23 cellular contexts compared by ENCODE assay signal in the genomic region with DNA sequence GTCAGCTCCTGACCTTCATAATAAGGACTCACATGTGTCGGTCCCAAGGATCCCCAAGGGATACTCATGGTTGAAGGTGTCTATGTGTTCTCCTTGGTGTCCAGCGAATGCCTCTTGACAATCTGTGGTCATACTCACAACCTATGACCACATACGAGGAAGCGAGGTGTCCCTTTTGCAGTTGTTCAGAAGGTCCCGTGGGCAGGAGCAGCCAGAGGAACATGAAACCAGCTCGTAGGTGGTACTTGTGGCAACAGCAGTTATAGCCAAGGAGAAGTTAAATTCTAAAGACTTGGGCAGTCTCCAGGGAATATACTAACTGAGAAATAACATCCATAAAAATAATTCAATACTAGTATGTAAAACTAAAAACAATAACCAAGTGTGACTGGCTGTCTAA.
"Had no signal": no experiment of that assay in that cellular context is flagged by ENCODE, and none has a peak within 500 bp of the region (broad histone marks: within the 10 kb centered on the region; RNA-seq: fewer than 3 reads in every experiment).

No MANE protein-coding gene starts in this region.

- H3K27ac Mint-ChIP-seq: IgD-negative memory B cell had no signal

- ATAC-seq: K562 had no signal

- H3K4me1 ChIP-seq: SJSA1 had no signal

- H3K4me3 Mint-ChIP-seq: IgD-negative memory B cell had no signal

- H3K36me3 ChIP-seq: SJSA1 had no signal

- DNase-seq: Kasumi-1, MM.1S, NCI-H1092 treated with DMSO at 0.1 percent for 48 hours, NCI-H1436, NCI-H187, NCI-H2029, NCI-H2081 treated with DMSO at 0.1 percent for 48 hours, NCI-H2171, NCI-H226, NCI-H446, NCI-H510A, NCI-H524 treated with DMSO at 0.1 percent for 48 hours, NCI-H69, NCI-H774, Right ventricle myocardium superior, RPMI8226, SIG-M5 had no signal

- H3K27me3 ChIP-seq: SJSA1 had no signal

- H3K4me3 ChIP-seq: K562, SJSA1, SK-N-MC had no signal

- H3K27ac ChIP-seq: HL-60, KMS-11, SJSA1, SK-N-MC had no signal

- H3K9ac ChIP-seq: KMS-11 had no signal
